ENCODE assay signal across 28 cellular contexts in the genomic region with DNA sequence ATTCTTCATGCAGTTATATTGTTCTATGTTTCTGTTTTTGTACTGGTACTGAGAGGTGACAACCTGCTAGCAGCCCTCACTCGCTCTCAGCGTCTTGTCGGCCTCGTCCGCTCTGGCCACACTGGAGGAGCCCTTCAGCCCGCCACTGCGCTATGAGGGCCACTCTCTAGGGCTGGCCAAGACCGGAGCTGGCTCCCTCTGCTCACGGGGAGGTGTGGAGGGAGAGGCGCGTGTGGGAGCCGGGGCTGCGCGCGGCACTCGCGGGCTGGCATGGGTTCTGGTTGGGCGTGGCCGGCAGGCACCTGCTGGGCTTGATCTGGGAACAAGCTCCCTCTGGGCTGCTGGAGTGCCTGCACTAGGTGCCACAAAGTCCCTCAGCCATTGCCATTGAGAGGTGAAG.
"Had no signal": no experiment of that assay in that cellular context is flagged by ENCODE, and none has a peak within 500 bp of the region (broad histone marks: within the 10 kb centered on the region; RNA-seq: fewer than 3 reads in every experiment).

No MANE protein-coding gene starts in this region.

- H3K4me3 ChIP-seq: body of pancreas, coronary artery, dorsolateral prefrontal cortex, esophagus muscularis mucosa, gastrocnemius medialis, heart left ventricle had no signal

- H3K27me3 ChIP-seq: body of pancreas, dorsolateral prefrontal cortex, esophagus muscularis mucosa, foreskin keratinocyte, gastrocnemius medialis, heart left ventricle had no signal

- H3K36me3 ChIP-seq: esophagus muscularis mucosa, gastrocnemius medialis, heart left ventricle had no signal

- ATAC-seq: activated CD4-positive, alpha-beta T cell treated with anti-CD3 and anti-CD28 coated beads for 36 hours; activated CD8-positive, alpha-beta T cell treated with anti-CD3 and anti-CD28 coated beads, Interleukin-2, amount 10 ng/mL, durations not matched to agents 7 days and 5 days; activated T-cell treated with anti-CD3 and anti-CD28 coated beads, Interleukin-2, amount 50 U/mL, for 4 hours; activated T-helper 17 cell treated with anti-CD3 and anti-CD28 coated beads, Interleukin-2, amount 50 U/mL, for 72 hours; body of pancreas; foreskin keratinocyte; gastrocnemius medialis; heart left ventricle had no signal

- DNase-seq: activated CD4-positive, alpha-beta memory T cell treated with anti-CD3 and anti-CD28 coated beads for 36 hours; activated CD4-positive, alpha-beta T cell treated with anti-CD3 and anti-CD28 coated beads for 36 hours; activated CD4-positive, alpha-beta T cell treated with anti-CD3 and anti-CD28 coated beads, Interleukin-2, amount 10 ng/mL, durations not matched to agents 24 days and 14 days; activated CD4-positive, CD25-positive, alpha-beta regulatory T cell; activated CD4-positive, CD25-positive, alpha-beta regulatory T cell treated with anti-CD3 and anti-CD28 coated beads, Interleukin-2, amount 50 U/mL, for 72 hours; activated CD8-positive, alpha-beta T cell treated with anti-CD3 and anti-CD28 coated beads, Interleukin-2, amount 10 ng/mL, durations not matched to agents 7 days and 5 days; activated effector memory CD4-positive, alpha-beta T cell treated with Interleukin-2 at 50 U/mL for 16 hours; activated gamma-delta T cell treated with Interleukin-2 at 50 U/mL for 16 hours; activated naive CD4-positive, alpha-beta T cell treated with anti-CD3 and anti-CD28 coated beads, Interleukin-2, amount 50 U/mL, for 16 hours; activated naive CD4-positive, alpha-beta T cell treated with Interleukin-2 at 50 U/mL for 16 hours; activated T-cell treated with anti-CD3 and anti-CD28 coated beads, Interleukin-2, amount 50 U/mL, for 4 hours; amniotic stem cell; anterior cingulate cortex; body of pancreas; central memory CD4-positive, alpha-beta T cell; cerebellar nuclear complex; dorsolateral prefrontal cortex; effector memory CD4-positive, alpha-beta T cell; endodermal cell; erythroblast; foreskin keratinocyte; gastrocnemius medialis; glutamatergic neuron; T-helper 2 cell had no signal

- H3K4me1 ChIP-seq: body of pancreas, esophagus muscularis mucosa, foreskin keratinocyte, gastrocnemius medialis, heart left ventricle had no signal

- H3K27ac ChIP-seq: body of pancreas, coronary artery, dorsolateral prefrontal cortex, esophagus muscularis mucosa, foreskin keratinocyte, gastrocnemius medialis, heart left ventricle had no signal

- H3K9me3 ChIP-seq: body of pancreas, esophagus muscularis mucosa, gastrocnemius medialis had no signal
